Comparison of ENCODE assay signal across 2 cellular contexts in genomic region chr4:180521181-180521580, GRCh38.
TF ChIP-seq lines count a peak whose summit lies in the region.

No MANE protein-coding gene starts in this region.

TF ChIP-seq in H1, 55 proteins besides CTCF, POLR2A, EP300 and RAD21 (continued from another document):
- no peak for TF ChIP-seq TBP (IDR thresholded peaks at IDR 0.05; ENCODE audit: low read depth, low read length)
- no peak for TF ChIP-seq MAFK (IDR thresholded peaks at IDR 0.05; ENCODE audit: low read depth, low read length)
- no peak for TF ChIP-seq POU5F1 (IDR thresholded peaks at IDR 0.05; ENCODE audit: low read depth, low read length)
- no peak for TF ChIP-seq CTBP2 (IDR thresholded peaks at IDR 0.05; ENCODE audit: borderline replicate concordance, insufficient read depth, insufficient read length, low read length)
- no peak for TF ChIP-seq SUZ12 (IDR thresholded peaks at IDR 0.05; ENCODE audit: low read length)

TF ChIP-seq in SK-N-SH, 30 proteins besides CTCF, POLR2A, EP300 and RAD21 (continued from another document):
- TF ChIP-seq FOSL2 (IDR thresholded peaks at IDR 0.05; ENCODE audit: borderline replicate concordance, low read depth) (no peak), ELF1 (IDR thresholded peaks at IDR 0.05) (no peak), YY1 (IDR thresholded peaks at IDR 0.05; ENCODE audit: low read depth) (no peak), ZBTB33 (IDR thresholded peaks at IDR 0.05; ENCODE audit: borderline replicate concordance, low read depth) (no peak), FOXJ3 (CRISPR knock-in tag; IDR thresholded peaks at IDR 0.05) (no peak), SIN3A (IDR thresholded peaks at IDR 0.05; ENCODE audit: borderline replicate concordance, low read depth, low read length) (no peak), TEAD4 (IDR thresholded peaks at IDR 0.05; ENCODE audit: borderline replicate concordance, insufficient read depth) (no peak)
- TF ChIP-seq, protein P1, sequence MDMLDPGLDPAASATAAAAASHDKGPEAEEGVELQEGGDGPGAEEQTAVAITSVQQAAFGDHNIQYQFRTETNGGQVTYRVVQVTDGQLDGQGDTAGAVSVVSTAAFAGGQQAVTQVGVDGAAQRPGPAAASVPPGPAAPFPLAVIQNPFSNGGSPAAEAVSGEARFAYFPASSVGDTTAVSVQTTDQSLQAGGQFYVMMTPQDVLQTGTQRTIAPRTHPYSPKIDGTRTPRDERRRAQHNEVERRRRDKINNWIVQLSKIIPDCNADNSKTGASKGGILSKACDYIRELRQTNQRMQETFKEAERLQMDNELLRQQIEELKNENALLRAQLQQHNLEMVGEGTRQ (IDR thresholded peaks at IDR 0.05; ENCODE audit: borderline replicate concordance, low read depth, low read length): no peak
